In genomic region chr15:52259503-52259902, GRCh38 we compare ENCODE assay signal across 1 cellular context.
TF ChIP-seq lines count a peak whose summit lies in the region.

No MANE protein-coding gene starts in this region.

TF ChIP-seq in IMR-90, 13 proteins besides CTCF, POLR2A, EP300 and RAD21 (continued from another document):
- TF ChIP-seq, protein P1, sequence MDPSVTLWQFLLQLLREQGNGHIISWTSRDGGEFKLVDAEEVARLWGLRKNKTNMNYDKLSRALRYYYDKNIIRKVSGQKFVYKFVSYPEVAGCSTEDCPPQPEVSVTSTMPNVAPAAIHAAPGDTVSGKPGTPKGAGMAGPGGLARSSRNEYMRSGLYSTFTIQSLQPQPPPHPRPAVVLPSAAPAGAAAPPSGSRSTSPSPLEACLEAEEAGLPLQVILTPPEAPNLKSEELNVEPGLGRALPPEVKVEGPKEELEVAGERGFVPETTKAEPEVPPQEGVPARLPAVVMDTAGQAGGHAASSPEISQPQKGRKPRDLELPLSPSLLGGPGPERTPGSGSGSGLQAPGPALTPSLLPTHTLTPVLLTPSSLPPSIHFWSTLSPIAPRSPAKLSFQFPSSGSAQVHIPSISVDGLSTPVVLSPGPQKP (IDR thresholded peaks at IDR 0.05; ENCODE audit: borderline replicate concordance, low read depth, low read length) = no peak
- TF ChIP-seq USF2 (IDR thresholded peaks at IDR 0.05; ENCODE audit: low read depth, low read length) = no peak
- TF ChIP-seq MXI1 (IDR thresholded peaks at IDR 0.05; ENCODE audit: borderline replicate concordance, low read depth, low read length) = no peak
- TF ChIP-seq SMC3 (IDR thresholded peaks at IDR 0.05; ENCODE audit: low read depth, low read length) = no peak
- TF ChIP-seq RCOR1 (IDR thresholded peaks at IDR 0.05; ENCODE audit: insufficient replicate concordance, low read length) = no peak
- no peak for TF ChIP-seq CEBPB (IDR thresholded peaks at IDR 0.05; ENCODE audit: low read depth, low read length)
- TF ChIP-seq NFE2L2 (IDR thresholded peaks at IDR 0.05; ENCODE audit: low read depth, low read length) = no peak
- no peak for TF ChIP-seq FOS (IDR thresholded peaks at IDR 0.05; ENCODE audit: low read depth, low read length)
- TF ChIP-seq RFX5 (IDR thresholded peaks at IDR 0.05; ENCODE audit: low read depth, low read length) = no peak
- no peak for TF ChIP-seq CHD1 (IDR thresholded peaks at IDR 0.05; ENCODE audit: low read depth, low read length)
- no peak for TF ChIP-seq MAZ (IDR thresholded peaks at IDR 0.05; ENCODE audit: borderline replicate concordance, low read depth, low read length)
